21 cellular contexts compared by ENCODE assay signal in genomic region chr1:151135433-151136385, GRCh38. TPM values are rescaled to one million over a fixed set of nuclear protein-coding genes. Genes with fewer than 3 reads are reported as not detected.
A peak's percentile ranks its signal among the peaks of the same experiment; 100 is the strongest.
DNase-seq lines count a peak whose midpoint lies in the region; ATAC-seq and TF ChIP-seq lines count a peak whose summit lies in the region.
"Had no signal": no experiment of that assay in that cellular context is flagged by ENCODE, and none has a peak within 500 bp of the region (broad histone marks: within the 10 kb centered on the region; RNA-seq: fewer than 3 reads in every experiment).

No MANE protein-coding gene starts in this region.

- TF ChIP-seq CTCF in GM23338 (conservative IDR thresholded peaks at IDR 0.05; ENCODE audit: low read depth in 2 of 2) (peak; percentile 43 to 68), OCI-LY1 (IDR thresholded peaks at IDR 0.05; ENCODE audit: low read length) (peak; percentile 35; the same call in 1 of the 2 replicates), neural progenitor cell (IDR thresholded peaks at IDR 0.05) (peak; percentile 10)

- peaks cover 34% of the 10 kb centered on the region for H3K36me3 Mint-ChIP-seq in GM23338 (ENCODE audit: low read depth)
- peaks cover 34% of the 10 kb centered on the region for H3K36me3 Mint-ChIP-seq in neural progenitor cell
- H3K36me3 Mint-ChIP-seq: naive B cell had no signal

- H3K27ac Mint-ChIP-seq in GM23338: no peak overlapping the region
- peak overlapping the region; percentile 60 for H3K27ac Mint-ChIP-seq in neural progenitor cell
- H3K27ac Mint-ChIP-seq: activated T-helper 1 cell treated with anti-CD3 and anti-CD28 coated beads, Interleukin-12 subunit alpha, Interleukin-12 subunit beta, Interleukin-2, Interleukin-4 antibody, amounts not matched to agents 30 ng/mL and 10 ng/mL and 1 ng/mL, durations not matched to agents 14 hours and 24 hours and 36 hours had no signal

- H3K4me1 ChIP-seq in GM23338 (ENCODE audit: insufficient read depth) (peaks cover 7% of the 10 kb centered on the region; the same call in 1 of the 2 replicates), OCI-LY1 (ENCODE audit: insufficient read depth, low read length, severe bottlenecking) (peaks cover 10% of the 10 kb centered on the region), neural progenitor cell (peaks cover 11% of the 10 kb centered on the region), mesenchymal stem cell (ENCODE audit: control insufficient read depth, insufficient read depth, low read depth, low read length) (peaks cover 7% of the 10 kb centered on the region)

- H3K4me3 ChIP-seq in GM23338: no peak overlapping the region
- no peak overlapping the region for H3K4me3 ChIP-seq in OCI-LY1 (ENCODE audit: low read depth, low read length, poor library complexity, severe bottlenecking)
- H3K4me3 ChIP-seq in neural progenitor cell: no peak overlapping the region
- H3K4me3 ChIP-seq in mesenchymal stem cell (ENCODE audit: insufficient read depth in 1 of 2, low read depth in 1 of 2, low read length in 2 of 2): no peak overlapping the region
- H3K4me3 ChIP-seq: esophagus squamous epithelium, lower lobe of right lung, spleen, tibial nerve had no signal

- WGBS in mesenchymal stem cell: 89% methylated on average over 12 of the region's 12 CpGs

- H3K18ac ChIP-seq in mesenchymal stem cell (ENCODE audit: low read depth in 1 of 2, low read length in 2 of 2): no peak overlapping the region

- H3K79me1 ChIP-seq in mesenchymal stem cell (replicated peaks; ENCODE audit: low read length, poor library complexity, severe bottlenecking): no peaks in the 10 kb centered on the region

- H4K8ac ChIP-seq in mesenchymal stem cell (ENCODE audit: low read length): no peak overlapping the region

- H3K9ac ChIP-seq in OCI-LY1 (ENCODE audit: low read length) (no peak overlapping the region), neural progenitor cell (no peak overlapping the region), mesenchymal stem cell (ENCODE audit: low read length) (no peak overlapping the region)

- H3F3A ChIP-seq in GM23338 (replicated peaks; ENCODE audit: low read depth) (peaks cover 4% of the 10 kb centered on the region; the same call in 1 of the 2 replicates), OCI-LY1 (ENCODE audit: insufficient read depth, low read length) (no peaks in the 10 kb centered on the region), neural progenitor cell (ENCODE audit: low read depth) (peaks cover 17% of the 10 kb centered on the region)

- H3K23ac ChIP-seq in mesenchymal stem cell (ENCODE audit: low read length in 2 of 2): no peak overlapping the region

- H3K27me3 Mint-ChIP-seq in GM23338 (ENCODE audit: insufficient read depth, low read depth, poor library complexity) (peaks cover 45% of the 10 kb centered on the region), neural progenitor cell (ENCODE audit: insufficient read depth, low read depth) (peaks cover 17% of the 10 kb centered on the region)
- H3K27me3 Mint-ChIP-seq: naive B cell had no signal

- no peaks in the 10 kb centered on the region for H3K9me3 Mint-ChIP-seq in GM23338
- no peaks in the 10 kb centered on the region for H3K9me3 Mint-ChIP-seq in neural progenitor cell
- H3K9me3 Mint-ChIP-seq: activated T-helper 1 cell treated with anti-CD3 and anti-CD28 coated beads, Interleukin-12 subunit alpha, Interleukin-12 subunit beta, Interleukin-2, Interleukin-4 antibody, amounts not matched to agents 30 ng/mL and 10 ng/mL and 1 ng/mL, durations not matched to agents 14 hours and 24 hours and 36 hours; naive B cell had no signal

- H3K4me3 Mint-ChIP-seq in GM23338 (no peak overlapping the region), neural progenitor cell (peak overlapping the region; percentile 27)
- H3K4me3 Mint-ChIP-seq: activated T-helper 1 cell treated with anti-CD3 and anti-CD28 coated beads, Interleukin-12 subunit alpha, Interleukin-12 subunit beta, Interleukin-2, Interleukin-4 antibody, amounts not matched to agents 30 ng/mL and 10 ng/mL and 1 ng/mL, durations not matched to agents 14 hours and 24 hours and 36 hours had no signal

- DNase-seq in GM23338 (ENCODE audit: low spot score) (peak; percentile 40), neural progenitor cell (ENCODE audit: low spot score) (no peak), mesenchymal stem cell (no peak), COLO829 (ENCODE audit: low spot score) (no peak)
- DNase-seq: activated CD8-positive, alpha-beta memory T cell treated with anti-CD3 and anti-CD28 coated beads for 24 hours; AML-193; esophagus squamous epithelium; GF-D8; glutamatergic neuron; KG1; lower lobe of right lung; naive B cell; NCI-H1105; spleen; stimulated activated naive CD4-positive, alpha-beta T cell had no signal

- no peak overlapping the region for H2AFZ ChIP-seq in GM23338
- H2AFZ ChIP-seq in OCI-LY1 (ENCODE audit: low read length): no peak overlapping the region
- no peak overlapping the region for H2AFZ ChIP-seq in neural progenitor cell (replicated peaks)
- H2AFZ ChIP-seq in mesenchymal stem cell (ENCODE audit: low read depth, low read length): no peak overlapping the region

- no peak overlapping the region for H3K27ac ChIP-seq in GM23338 (ENCODE audit: low read depth)
- H3K27ac ChIP-seq in OCI-LY1 (ENCODE audit: low read depth, low read length, poor library complexity, severe bottlenecking): no peak overlapping the region
- H3K27ac ChIP-seq in neural progenitor cell: no peak overlapping the region
- no peak overlapping the region for H3K27ac ChIP-seq in mesenchymal stem cell (ENCODE audit: low read length, poor library complexity, severe bottlenecking)
- H3K27ac ChIP-seq: esophagus squamous epithelium, lower lobe of right lung, RWPE1, spleen, tibial nerve had no signal

- H2BK120ac ChIP-seq in mesenchymal stem cell (ENCODE audit: low read depth, low read length): no peak overlapping the region

- no peak overlapping the region for H2BK15ac ChIP-seq in mesenchymal stem cell (ENCODE audit: low read depth, poor library complexity, severe bottlenecking)

- H4K91ac ChIP-seq in mesenchymal stem cell (ENCODE audit: low read length): no peak overlapping the region

- H3K4ac ChIP-seq in mesenchymal stem cell (ENCODE audit: low read depth in 1 of 2, low read length in 2 of 2): no peak overlapping the region

- H2BK12ac ChIP-seq in mesenchymal stem cell (ENCODE audit: low read length in 2 of 2): no peak overlapping the region

- H3K36me3 ChIP-seq in GM23338 (ENCODE audit: insufficient read depth) (no peaks in the 10 kb centered on the region), OCI-LY1 (ENCODE audit: insufficient read depth, low read length) (no peaks in the 10 kb centered on the region), neural progenitor cell (no peaks in the 10 kb centered on the region), mesenchymal stem cell (ENCODE audit: control insufficient read depth in 1 of 2, insufficient read depth in 2 of 2, low read depth in 1 of 2, low read length in 2 of 2) (peaks cover 6 to 67% of the 10 kb centered on the region in 2 experiments)
- H3K36me3 ChIP-seq: spleen had no signal

- no peak overlapping the region for H3K14ac ChIP-seq in mesenchymal stem cell (ENCODE audit: low read length in 2 of 2)

- H3K4me1 Mint-ChIP-seq in GM23338 (peaks cover 5% of the 10 kb centered on the region), neural progenitor cell (peaks cover 11% of the 10 kb centered on the region)

- H2AK5ac ChIP-seq in mesenchymal stem cell (ENCODE audit: low read length, severe bottlenecking): no peak overlapping the region

- H3K4me2 ChIP-seq in GM23338: no peak overlapping the region
- H3K4me2 ChIP-seq in OCI-LY1 (ENCODE audit: low read length): no peak overlapping the region
- no peak overlapping the region for H3K4me2 ChIP-seq in neural progenitor cell
- H3K4me2 ChIP-seq in mesenchymal stem cell (ENCODE audit: low read length, poor library complexity, severe bottlenecking): no peak overlapping the region

- no peak for ATAC-seq in GM23338
- no peak for ATAC-seq in GM21786 (IDR thresholded peaks at IDR 0.05; ENCODE audit: unreplicated experiment)
- ATAC-seq: lower lobe of right lung had no signal

- H3K9me2 ChIP-seq in GM23338 (ENCODE audit: insufficient read depth): no peaks in the 10 kb centered on the region
- H3K9me2 ChIP-seq in OCI-LY1 (ENCODE audit: low read depth, low read length): no peaks in the 10 kb centered on the region

- H4K20me1 ChIP-seq in GM23338 (replicated peaks; ENCODE audit: insufficient read depth) (no peaks in the 10 kb centered on the region; the same call in 1 of the 2 replicates), OCI-LY1 (ENCODE audit: insufficient read depth, low read length) (no peaks in the 10 kb centered on the region), neural progenitor cell (ENCODE audit: low read depth) (no peaks in the 10 kb centered on the region)

- peaks cover 33% of the 10 kb centered on the region for H3K27me3 ChIP-seq in GM23338 (ENCODE audit: insufficient read depth)
- peaks cover 6% of the 10 kb centered on the region; the same call in 1 of the 2 replicates for H3K27me3 ChIP-seq in OCI-LY1 (ENCODE audit: insufficient read depth, low read length)
- peaks cover 40% of the 10 kb centered on the region for H3K27me3 ChIP-seq in neural progenitor cell
- H3K27me3 ChIP-seq in mesenchymal stem cell (ENCODE audit: control insufficient read depth in 1 of 2, insufficient read depth in 1 of 2, low read length in 2 of 2): peaks cover 0 to 17% of the 10 kb centered on the region in 2 experiments
- H3K27me3 ChIP-seq: esophagus squamous epithelium, spleen, tibial nerve had no signal

- no peak overlapping the region for H2BK5ac ChIP-seq in mesenchymal stem cell (ENCODE audit: low read depth, low read length, poor library complexity, severe bottlenecking)

- no peaks in the 10 kb centered on the region for H3K9me3 ChIP-seq in OCI-LY1 (ENCODE audit: low read length)
- H3K9me3 ChIP-seq in neural progenitor cell (ENCODE audit: low read depth): no peaks in the 10 kb centered on the region
- no peaks in the 10 kb centered on the region for H3K9me3 ChIP-seq in mesenchymal stem cell (ENCODE audit: control insufficient read depth, low read length)
- H3K9me3 ChIP-seq: esophagus squamous epithelium, lower lobe of right lung, spleen, tibial nerve had no signal

- H3K79me2 ChIP-seq in GM23338 (replicated peaks; ENCODE audit: insufficient read depth): no peaks in the 10 kb centered on the region
- no peaks in the 10 kb centered on the region for H3K79me2 ChIP-seq in OCI-LY1 (ENCODE audit: insufficient read depth, low read length)
- H3K79me2 ChIP-seq in neural progenitor cell (ENCODE audit: low read depth): no peaks in the 10 kb centered on the region

RNA-seq across cellular contexts. Expression of gene SEMA6C, which starts 10.7 kb away (rescaled TPM):
- total RNA-seq in GM23338 (2014; rRNA removed; shearing (Covaris generic)): 12.3 and 24.4 TPM in 2 replicates
- 6.2 and 8.5 TPM in 2 replicates for polyA plus RNA-seq in GM23338 (2016; fragmentation: Nextera tagmentation; extraction: Ambion mirVana)
- 5.6 and 12.1 TPM in 2 replicates for total RNA-seq in neural progenitor cell (ENCODE audit: low replicate concordance)
- polyA plus RNA-seq in mesenchymal stem cell (2013, experiment 1 of 2): 1.1 TPM
- 1.2 TPM for polyA plus RNA-seq in mesenchymal stem cell (2013, experiment 2 of 2)

RNA-seq across cellular contexts. Expression of gene TNFAIP8L2, which starts 20.7 kb away (rescaled TPM):
- not detected in 2 replicates for total RNA-seq in GM23338 (2014; rRNA removed; shearing (Covaris generic))
- polyA plus RNA-seq in GM23338 (2016; fragmentation: Nextera tagmentation; extraction: Ambion mirVana): 0.40 and 0.49 TPM in 2 replicates
- not detected in 2 replicates for total RNA-seq in neural progenitor cell (ENCODE audit: low replicate concordance)
- not detected for polyA plus RNA-seq in mesenchymal stem cell (2013, experiment 1 of 2)
- not detected for polyA plus RNA-seq in mesenchymal stem cell (2013, experiment 2 of 2)

RNA-seq across cellular contexts. Expression of gene LYSMD1, which starts 30.0 kb away (rescaled TPM):
- 5.7 and 6.4 TPM in 2 replicates for total RNA-seq in GM23338 (2014; rRNA removed; shearing (Covaris generic))
- polyA plus RNA-seq in GM23338 (2016; fragmentation: Nextera tagmentation; extraction: Ambion mirVana): 3.6 and 4.0 TPM in 2 replicates
- 15.5 and 18.9 TPM in 2 replicates for total RNA-seq in neural progenitor cell (ENCODE audit: low replicate concordance)
- 5.9 TPM for polyA plus RNA-seq in mesenchymal stem cell (2013, experiment 1 of 2)
- polyA plus RNA-seq in mesenchymal stem cell (2013, experiment 2 of 2): 5.2 TPM

RNA-seq across cellular contexts. Expression of gene SCNM1, which starts 30.2 kb away (rescaled TPM):
- total RNA-seq in GM23338 (2014; rRNA removed; shearing (Covaris generic)): 26.3 and 27.1 TPM in 2 replicates
- polyA plus RNA-seq in GM23338 (2016; fragmentation: Nextera tagmentation; extraction: Ambion mirVana): 88.9 and 92.3 TPM in 2 replicates
- total RNA-seq in neural progenitor cell (ENCODE audit: low replicate concordance): 22.0 and 25.3 TPM in 2 replicates
- 51.1 TPM for polyA plus RNA-seq in mesenchymal stem cell (2013, experiment 1 of 2)
- polyA plus RNA-seq in mesenchymal stem cell (2013, experiment 2 of 2): 52.4 TPM

RNA-seq across cellular contexts. Expression of gene TMOD4, which starts 40.1 kb away (rescaled TPM):
- 1.3 TPM in 1 of 2 replicates, not detected in the other for total RNA-seq in GM23338 (2014; rRNA removed; shearing (Covaris generic))
- not detected in 2 replicates for polyA plus RNA-seq in GM23338 (2016; fragmentation: Nextera tagmentation; extraction: Ambion mirVana)
- not detected in 2 replicates for total RNA-seq in neural progenitor cell (ENCODE audit: low replicate concordance)
- 0.06 TPM for polyA plus RNA-seq in mesenchymal stem cell (2013, experiment 1 of 2)
- 0.14 TPM for polyA plus RNA-seq in mesenchymal stem cell (2013, experiment 2 of 2)
- total RNA-seq: cardiac septum, esophagus squamous epithelium had no signal
